8 cellular contexts compared by ENCODE assay signal in the genomic region with DNA sequence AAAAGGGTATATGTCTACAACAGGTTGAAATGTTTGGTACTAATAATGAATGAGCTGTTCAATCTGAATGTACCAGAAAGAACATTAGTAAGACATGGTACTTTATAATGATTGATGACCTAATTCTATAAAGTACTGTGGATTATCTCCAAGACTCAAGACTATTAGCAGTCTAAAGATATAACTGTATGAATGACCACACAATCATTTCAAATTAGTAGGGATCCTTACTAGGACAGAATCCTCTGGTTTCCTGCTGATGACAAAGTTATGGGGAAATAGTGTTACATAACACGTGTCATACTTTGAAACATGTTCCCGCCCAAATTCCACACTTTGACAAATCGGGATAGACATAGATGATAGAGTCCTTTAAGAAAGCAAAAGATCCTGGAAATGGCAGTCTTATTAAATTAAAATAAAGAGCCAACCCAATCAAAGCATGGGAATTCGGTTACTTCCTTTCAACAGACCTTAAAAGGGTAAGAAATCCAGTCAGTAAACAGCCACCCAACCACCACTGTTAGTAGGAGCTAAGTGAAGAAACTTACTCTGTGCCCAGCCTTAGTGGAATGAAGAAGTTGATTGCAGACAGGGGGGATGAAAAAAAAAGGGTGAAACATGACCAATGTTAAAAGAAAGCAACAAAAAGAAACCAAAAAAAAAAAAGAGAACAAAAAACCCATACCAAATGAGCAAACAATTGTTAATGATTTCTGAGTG. TPM values are rescaled to one million over a fixed set of nuclear protein-coding genes. Genes with fewer than 3 reads are reported as not detected.
DNase-seq lines count a peak whose midpoint lies in the region; ATAC-seq lines count a peak whose summit lies in the region.

No MANE protein-coding gene starts in this region.

- no peak for ATAC-seq in CD4-positive, CD25-positive, alpha-beta regulatory T cell (ENCODE audit: low read depth in 2 of 2)
- no peak for ATAC-seq in activated naive CD4-positive, alpha-beta T cell treated with anti-CD3 and anti-CD28 coated beads, Interleukin-2, amount 50 U/mL, for 72 hours
- no peak for ATAC-seq in GM19467 (IDR thresholded peaks at IDR 0.05; ENCODE audit: unreplicated experiment)
- no peak for ATAC-seq in GM19397 (IDR thresholded peaks at IDR 0.05; ENCODE audit: unreplicated experiment)

- H3K27ac Mint-ChIP-seq in CD4-positive, CD25-positive, alpha-beta regulatory T cell, result peak overlapping the region in 2 of 3 donors; percentile 53 to 70
- H3K27ac Mint-ChIP-seq in activated naive CD4-positive, alpha-beta T cell treated with anti-CD3 and anti-CD28 coated beads, Interleukin-2, amount 50 U/mL, for 72 hours, result peak overlapping the region; percentile 26 to 46

- peaks cover 24% of the 10 kb centered on the region for H3K36me3 ChIP-seq in CD4-positive, CD25-positive, alpha-beta regulatory T cell (ENCODE audit: control insufficient read depth, insufficient read depth, low read length)

- peak overlapping the region; percentile 4 for H3K4me3 ChIP-seq in CD4-positive, CD25-positive, alpha-beta regulatory T cell (ENCODE audit: low read depth, low read length)

- H3K4me1 Mint-ChIP-seq in CD4-positive, CD25-positive, alpha-beta regulatory T cell, result peaks cover 19 to 53% (median 29%) of the 10 kb centered on the region in 4 donors

- H3K4me3 Mint-ChIP-seq in CD4-positive, CD25-positive, alpha-beta regulatory T cell, result peak overlapping the region; percentile 32 to 77 (median 66)

- H3K36me3 Mint-ChIP-seq in CD4-positive, CD25-positive, alpha-beta regulatory T cell, result peaks cover 15% of the 10 kb centered on the region
- H3K36me3 Mint-ChIP-seq in activated naive CD4-positive, alpha-beta T cell treated with anti-CD3 and anti-CD28 coated beads, Interleukin-2, amount 50 U/mL, for 72 hours, result peaks cover 35 to 37% of the 10 kb centered on the region in 2 donors

- H3K9me3 Mint-ChIP-seq in CD4-positive, CD25-positive, alpha-beta regulatory T cell, result no peaks in the 10 kb centered on the region
- peaks cover 6 to 7% of the 10 kb centered on the region in 2 donors for H3K9me3 Mint-ChIP-seq in activated naive CD4-positive, alpha-beta T cell treated with anti-CD3 and anti-CD28 coated beads, Interleukin-2, amount 50 U/mL, for 72 hours

- no peaks in the 10 kb centered on the region for H3K27me3 ChIP-seq in CD4-positive, CD25-positive, alpha-beta regulatory T cell (ENCODE audit: control insufficient read depth, insufficient read depth, low read length)

- no peaks in the 10 kb centered on the region for H3K9me3 ChIP-seq in CD4-positive, CD25-positive, alpha-beta regulatory T cell (ENCODE audit: control insufficient read depth in 2 of 2, low read length in 2 of 2)

- peaks cover 26% of the 10 kb centered on the region for H3K4me1 ChIP-seq in CD4-positive, CD25-positive, alpha-beta regulatory T cell (ENCODE audit: control insufficient read depth, insufficient read depth, low read length, poor library complexity, severe bottlenecking)

- H3K27ac ChIP-seq in CD4-positive, CD25-positive, alpha-beta regulatory T cell (ENCODE audit: insufficient read depth, low read length, poor library complexity, severe bottlenecking), result no peak overlapping the region

- no peak for DNase-seq in CD4-positive, CD25-positive, alpha-beta regulatory T cell
- DNase-seq in LHCN-M2 (ENCODE audit: low read depth) (peak; percentile 47), myocyte (ENCODE audit: low read depth) (peak; percentile 10), NK-92 (lab: John Stamatoyannopoulos, UW; ENCODE audit: unreplicated experiment) (no peak)
- DNase-seq in activated naive CD4-positive, alpha-beta T cell treated with anti-CD3 and anti-CD28 coated beads, Interleukin-2, amount 50 U/mL, for 72 hours (ENCODE audit: low spot score in 2 of 2), result no peak
- no peak for DNase-seq in stimulated activated CD4-positive, alpha-beta T cell treated with anti-CD3 and anti-CD28 coated beads, Interleukin-12 subunit alpha, Interleukin-12 subunit beta, amount 100 ng/mL, for 4 hours

- H3K27me3 Mint-ChIP-seq in CD4-positive, CD25-positive, alpha-beta regulatory T cell, result peaks cover 7% of the 10 kb centered on the region

RNA-seq across cellular contexts. Expression of a gene that starts 2.8 kb away (rescaled TPM):
- 102 TPM for total RNA-seq in CD4-positive, CD25-positive, alpha-beta regulatory T cell
- 100 to 1,000 TPM; 194 to 239 (median 210) TPM for polyA plus RNA-seq in CD4-positive, CD25-positive, alpha-beta regulatory T cell
- total RNA-seq in LHCN-M2 (2014; rRNA removed), result 77.5 and 82.8 TPM in 2 replicates
- polyA plus RNA-seq in LHCN-M2 (2012), result 113 TPM
- total RNA-seq in activated naive CD4-positive, alpha-beta T cell treated with anti-CD3 and anti-CD28 coated beads, Interleukin-2, amount 50 U/mL, for 72 hours, result 100 to 1,000 TPM; 113 to 122 TPM
- total RNA-seq in myocyte, result 59.9 and 64.8 TPM in 2 replicates
- 82.2 TPM for polyA plus RNA-seq in myocyte (2012)

RNA-seq across cellular contexts. Expression of a gene that starts 3.0 kb away (rescaled TPM):
- total RNA-seq in CD4-positive, CD25-positive, alpha-beta regulatory T cell, result 0.35 TPM
- polyA plus RNA-seq in CD4-positive, CD25-positive, alpha-beta regulatory T cell, result 1 to 10 TPM in 3 of 4 donors, under 1 TPM in 1; 0.91 to 1.2 (median 1.1) TPM
- total RNA-seq in LHCN-M2 (2014; rRNA removed), result 1.0 and 1.5 TPM in 2 replicates
- polyA plus RNA-seq in LHCN-M2 (2012), result 0.38 TPM
- 1 to 10 TPM; 1.9 to 2.0 TPM for total RNA-seq in activated naive CD4-positive, alpha-beta T cell treated with anti-CD3 and anti-CD28 coated beads, Interleukin-2, amount 50 U/mL, for 72 hours
- 1.1 and 3.6 TPM in 2 replicates for total RNA-seq in myocyte
- polyA plus RNA-seq in myocyte (2012), result 0.32 TPM

RNA-seq across cellular contexts. Expression of a gene that starts 30.5 kb away (rescaled TPM):
- 3.1 TPM for total RNA-seq in CD4-positive, CD25-positive, alpha-beta regulatory T cell
- polyA plus RNA-seq in CD4-positive, CD25-positive, alpha-beta regulatory T cell, result 1 to 10 TPM; 4.2 to 9.8 (median 6.8) TPM
- total RNA-seq in LHCN-M2 (2014; rRNA removed), result 37.1 and 40.6 TPM in 2 replicates
- 11.6 TPM for polyA plus RNA-seq in LHCN-M2 (2012)
- 10 to 100 TPM; 17.4 to 41.5 TPM for total RNA-seq in activated naive CD4-positive, alpha-beta T cell treated with anti-CD3 and anti-CD28 coated beads, Interleukin-2, amount 50 U/mL, for 72 hours
- 32.7 and 40.7 TPM in 2 replicates for total RNA-seq in myocyte
- 13.3 TPM for polyA plus RNA-seq in myocyte (2012)

RNA-seq across cellular contexts. Expression of a gene that starts 31.1 kb away (rescaled TPM):
- 4.7 TPM for total RNA-seq in CD4-positive, CD25-positive, alpha-beta regulatory T cell
- 10 to 100 TPM; 20.6 to 31.0 (median 26.4) TPM for polyA plus RNA-seq in CD4-positive, CD25-positive, alpha-beta regulatory T cell
- total RNA-seq in LHCN-M2 (2014; rRNA removed) (27.4 and 27.9 TPM in 2 replicates), myocyte (22.2 and 24.9 TPM in 2 replicates)
- 14.7 TPM for polyA plus RNA-seq in LHCN-M2 (2012)
- 10 to 100 TPM; 49.9 to 74.0 TPM for total RNA-seq in activated naive CD4-positive, alpha-beta T cell treated with anti-CD3 and anti-CD28 coated beads, Interleukin-2, amount 50 U/mL, for 72 hours
- 11.0 TPM for polyA plus RNA-seq in myocyte (2012)

RNA-seq across cellular contexts. Expression of a gene that starts 49.0 kb away (rescaled TPM):
- total RNA-seq in CD4-positive, CD25-positive, alpha-beta regulatory T cell, result 249 TPM
- polyA plus RNA-seq in CD4-positive, CD25-positive, alpha-beta regulatory T cell, result 100 to 1,000 TPM; 721 to 975 (median 866) TPM
- 348 and 595 TPM in 2 replicates for total RNA-seq in LHCN-M2 (2014; rRNA removed)
- 377 TPM for polyA plus RNA-seq in LHCN-M2 (2012)
- total RNA-seq in activated naive CD4-positive, alpha-beta T cell treated with anti-CD3 and anti-CD28 coated beads, Interleukin-2, amount 50 U/mL, for 72 hours, result 100 to 1,000 TPM; 298 to 315 TPM
- total RNA-seq in myocyte, result 170 and 371 TPM in 2 replicates
- 230 TPM for polyA plus RNA-seq in myocyte (2012)

Comparison
In these comparisons a context has a peak if more than half of its experiments do, and no peak if none do; other contexts are left out.
1. DNase-seq: peak in LHCN-M2 (single experiment) and myocyte (single experiment); none in CD4-positive, CD25-positive, alpha-beta regulatory T cell (0 of 3), activated naive CD4-positive, alpha-beta T cell treated with anti-CD3 and anti-CD28 coated beads, Interleukin-2, amount 50 U/mL, for 72 hours (0 of 2), stimulated activated CD4-positive, alpha-beta T cell treated with anti-CD3 and anti-CD28 coated beads, Interleukin-12 subunit alpha, Interleukin-12 subunit beta, amount 100 ng/mL, for 4 hours (single experiment) and NK-92 (single experiment).